Comparison of ENCODE assay signal across 14 cellular contexts in genomic region chr4:83386931-83387897, GRCh38. TPM values are rescaled to one million over a fixed set of nuclear protein-coding genes. Genes with fewer than 3 reads are reported as not detected.
DNase-seq lines count a peak whose midpoint lies in the region; ATAC-seq and TF ChIP-seq lines count a peak whose summit lies in the region.
"Had no signal": no experiment of that assay in that cellular context is flagged by ENCODE, and none has a peak within 500 bp of the region (broad histone marks: within the 10 kb centered on the region; RNA-seq: fewer than 3 reads in every experiment).

No MANE protein-coding gene starts in this region.

- no peak overlapping the region for H3K23ac ChIP-seq in neuronal stem cell (ENCODE audit: low read depth, low read length, poor library complexity)

- no peak overlapping the region for H3K4me3 Mint-ChIP-seq in activated CD4-positive, alpha-beta memory T cell treated with anti-CD3 and anti-CD28 coated beads for 36 hours

- no peak overlapping the region for H3K4me2 ChIP-seq in neuronal stem cell (ENCODE audit: insufficient read depth, low read length, poor library complexity, severe bottlenecking)

- DNase-seq in H7 (peak; percentile 28), fibroblast of villous mesenchyme (ENCODE audit: low read depth) (peak; percentile 36), neuronal stem cell (ENCODE audit: low spot score) (no peak), NCI-H446 (lab: John Stamatoyannopoulos, UW) (no peak)
- DNase-seq in effector CD4-positive, alpha-beta T cell, result no peak
- DNase-seq in activated CD4-positive, alpha-beta memory T cell treated with anti-CD3 and anti-CD28 coated beads for 36 hours, result no peak
- DNase-seq: left ventricle myocardium superior, NCI-H1092 treated with DMSO at 0.1 percent for 48 hours, NCI-H526 treated with DMSO at 0.1 percent for 48 hours, SHP77, transverse colon had no signal

- H2AK5ac ChIP-seq in neuronal stem cell (ENCODE audit: low read depth, low read length), result no peak overlapping the region

- no peak overlapping the region for H4K8ac ChIP-seq in neuronal stem cell (ENCODE audit: low read depth, low read length)

- H3K14ac ChIP-seq in neuronal stem cell (ENCODE audit: low read length), result no peak overlapping the region

- no peak overlapping the region for H3K4ac ChIP-seq in neuronal stem cell (ENCODE audit: low read length)

- no peaks in the 10 kb centered on the region for H3K36me3 Mint-ChIP-seq in activated CD4-positive, alpha-beta memory T cell treated with anti-CD3 and anti-CD28 coated beads for 36 hours

- H4K91ac ChIP-seq in neuronal stem cell (ENCODE audit: low read depth, low read length, poor library complexity), result no peak overlapping the region

- H2BK12ac ChIP-seq in neuronal stem cell (ENCODE audit: low read length), result no peak overlapping the region

- H2BK5ac ChIP-seq in neuronal stem cell (ENCODE audit: low read length), result no peak overlapping the region

- peaks cover 12% of the 10 kb centered on the region for H3K4me1 Mint-ChIP-seq in activated CD4-positive, alpha-beta memory T cell treated with anti-CD3 and anti-CD28 coated beads for 36 hours (ENCODE audit: low read depth)

- H2BK15ac ChIP-seq in neuronal stem cell (ENCODE audit: low read length), result no peak overlapping the region

- H3K27me3 Mint-ChIP-seq in activated CD4-positive, alpha-beta memory T cell treated with anti-CD3 and anti-CD28 coated beads for 36 hours, result no peaks in the 10 kb centered on the region

- H3K36me3 ChIP-seq in H7 (replicated peaks; ENCODE audit: control insufficient read depth, insufficient read depth, low read length), result no peaks in the 10 kb centered on the region
- H3K36me3 ChIP-seq in neuronal stem cell (replicated peaks in 1 of 2; ENCODE audit: control insufficient read depth in 2 of 2, insufficient read depth in 2 of 2, low read length in 2 of 2), result no peaks in the 10 kb centered on the region
- H3K36me3 ChIP-seq: pancreas, transverse colon had no signal

- WGBS in neuronal stem cell (ENCODE audit: extremely low coverage in 2 of 2, insufficient read length in 2 of 2, insufficient replicate concordance in 1 of 2), 2 donors, result 100% methylated on average over 1 of the region's 6 CpGs; no CpG with 5 or more reads in 1 of the 2 donors

- ATAC-seq in SK-N-SH treated with all-trans-retinoic acid at 6 μM for 48 hours (peak; percentile 57), HG03457 (IDR thresholded peaks at IDR 0.05; ENCODE audit: unreplicated experiment) (no peak)
- ATAC-seq: left ventricle myocardium superior had no signal

- H3K27ac ChIP-seq in neuronal stem cell (replicated peaks; ENCODE audit: low read length), result no peak overlapping the region

- peak overlapping the region; percentile 82 for H2AFZ ChIP-seq in neuronal stem cell (ENCODE audit: low read length)

- intact Hi-C loops in activated CD4-positive, alpha-beta memory T cell treated with anti-CD3 and anti-CD28 coated beads for 36 hours (cut with micrococcal nuclease), result no loop called here

- no peak overlapping the region for H3K18ac ChIP-seq in neuronal stem cell (ENCODE audit: low read length)

- POLR2A ChIA-PET in activated CD4-positive, alpha-beta memory T cell treated with anti-CD3 and anti-CD28 coated beads for 36 hours (lab: Charles Lee), result no interaction called here

- no peak overlapping the region for H3K27ac Mint-ChIP-seq in activated CD4-positive, alpha-beta memory T cell treated with anti-CD3 and anti-CD28 coated beads for 36 hours

- TF ChIP-seq CTCF in fibroblast of villous mesenchyme (IDR thresholded peaks at IDR 0.05; ENCODE audit: insufficient read depth, low read depth, low read length), result no peak

- no peaks in the 10 kb centered on the region for H3K9me3 ChIP-seq in neuronal stem cell (replicated peaks in 1 of 2; ENCODE audit: control insufficient read depth in 2 of 2, insufficient read depth in 1 of 2, low read depth in 1 of 2, low read length in 2 of 2)
- H3K9me3 ChIP-seq: pancreas, transverse colon had no signal

- CTCF ChIA-PET in activated CD4-positive, alpha-beta memory T cell treated with anti-CD3 and anti-CD28 coated beads for 36 hours (lab: Charles Lee), result interaction anchor here (1.0 to 1.2 kb wide), 2 partner anchors 8 to 105 kb away, joined by 3 read pairs; no protein-coding TSS in a partner anchor

- H3K4me1 ChIP-seq in neuronal stem cell (ENCODE audit: control insufficient read depth in 2 of 2, insufficient read depth in 1 of 2, low read depth in 1 of 2, low read length in 2 of 2), result peaks cover 3 to 7% of the 10 kb centered on the region in 2 donors

- no peak overlapping the region for H3K9ac ChIP-seq in neuronal stem cell (ENCODE audit: low read depth, low read length, poor library complexity)

- H3K79me1 ChIP-seq in neuronal stem cell (ENCODE audit: low read depth, low read length), result no peaks in the 10 kb centered on the region

- no peak overlapping the region for H2BK120ac ChIP-seq in neuronal stem cell (ENCODE audit: low read depth, low read length)

- no peak overlapping the region for H3K4me3 ChIP-seq in H7 (ENCODE audit: insufficient read depth, low read depth, low read length)
- H3K4me3 ChIP-seq in fibroblast of villous mesenchyme (ENCODE audit: low read depth, low read length), result no peak overlapping the region
- no peak overlapping the region for H3K4me3 ChIP-seq in neuronal stem cell (ENCODE audit: low read length in 2 of 2)
- H3K4me3 ChIP-seq: pancreas, transverse colon had no signal

- H3K27me3 ChIP-seq in H7 (ENCODE audit: control insufficient read depth, insufficient read depth, low read length) (peaks cover 24% of the 10 kb centered on the region), neuronal stem cell (ENCODE audit: control insufficient read depth in 3 of 3, insufficient read depth in 3 of 3, low read depth in 1 of 3, low read length in 3 of 3) (no peaks in the 10 kb centered on the region)
- H3K27me3 ChIP-seq: pancreas, transverse colon had no signal

- H3K9me3 Mint-ChIP-seq in activated CD4-positive, alpha-beta memory T cell treated with anti-CD3 and anti-CD28 coated beads for 36 hours, result no peaks in the 10 kb centered on the region

TF ChIP-seq in SK-N-SH treated with all-trans-retinoic acid at 6 μM for 48 hours, 23 proteins besides CTCF, POLR2A, EP300 and RAD21:
- TF ChIP-seq SNAI2 (CRISPR knock-in tag; IDR thresholded peaks at IDR 0.05) (no peak), ISL1 (CRISPR knock-in tag; IDR thresholded peaks at IDR 0.05) (peak; percentile 29)

RNA-seq across cellular contexts. Expression of gene HPSE, which starts 52.6 kb away (rescaled TPM):
- total RNA-seq in H7 (2014; rRNA removed; shearing (Covaris generic)), result 0.62 and 0.78 TPM in 2 replicates
- total RNA-seq in fibroblast of villous mesenchyme, result under 0.01 and 0.43 TPM in 2 replicates
- 0.14 TPM for polyA plus RNA-seq in neuronal stem cell (2013, experiment 1 of 2)
- 0.12 TPM for polyA plus RNA-seq in neuronal stem cell (2013, experiment 2 of 2)
- total RNA-seq in activated CD4-positive, alpha-beta memory T cell treated with anti-CD3 and anti-CD28 coated beads for 36 hours, result 10 to 100 TPM; 16.5 TPM

Comparison
In these comparisons a context has a peak if more than half of its experiments do, and no peak if none do; other contexts are left out.
1. DNase-seq: peak in H7 (single experiment) and fibroblast of villous mesenchyme (single experiment); none in neuronal stem cell (single experiment), effector CD4-positive, alpha-beta T cell (single experiment), activated CD4-positive, alpha-beta memory T cell treated with anti-CD3 and anti-CD28 coated beads for 36 hours (single experiment) and NCI-H446 (0 of 2).